Comparison of ENCODE assay signal across 8 cellular contexts in the genomic region with DNA sequence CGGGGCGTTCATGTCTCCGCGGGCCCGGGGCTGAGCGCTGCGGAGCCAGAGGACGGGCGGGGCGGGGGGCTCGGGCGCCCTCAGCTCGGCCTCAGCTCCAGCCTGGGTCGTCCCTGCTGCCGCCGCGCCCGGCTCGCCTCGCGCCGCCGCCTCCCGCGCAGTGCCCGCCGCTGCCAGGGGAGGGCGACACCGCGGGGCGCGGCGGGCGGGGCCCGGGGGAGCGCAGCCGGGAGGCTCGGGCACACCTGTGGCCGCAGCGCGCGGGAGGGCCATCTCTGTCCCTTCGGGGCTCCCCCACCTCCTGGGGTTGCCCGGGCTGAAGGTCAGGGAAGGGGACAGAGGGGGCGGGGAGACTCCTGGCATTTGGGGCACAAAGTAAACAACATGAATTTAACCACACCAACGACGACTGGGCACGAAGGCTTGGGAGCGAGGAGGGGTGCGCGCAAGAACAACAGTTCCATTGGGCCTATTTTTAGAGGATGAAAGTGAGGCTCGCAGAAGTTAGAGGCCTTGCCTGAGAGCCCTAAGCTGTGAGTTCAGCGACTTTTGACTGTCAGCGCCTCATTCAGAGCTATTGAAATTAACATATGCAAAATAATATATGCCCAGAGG. TPM values are rescaled to one million over a fixed set of nuclear protein-coding genes. Genes with fewer than 3 reads are reported as not detected.
A peak's percentile ranks its signal among the peaks of the same experiment; 100 is the strongest.
DNase-seq lines count a peak whose midpoint lies in the region; ATAC-seq and TF ChIP-seq lines count a peak whose summit lies in the region.

A gene with protein sequence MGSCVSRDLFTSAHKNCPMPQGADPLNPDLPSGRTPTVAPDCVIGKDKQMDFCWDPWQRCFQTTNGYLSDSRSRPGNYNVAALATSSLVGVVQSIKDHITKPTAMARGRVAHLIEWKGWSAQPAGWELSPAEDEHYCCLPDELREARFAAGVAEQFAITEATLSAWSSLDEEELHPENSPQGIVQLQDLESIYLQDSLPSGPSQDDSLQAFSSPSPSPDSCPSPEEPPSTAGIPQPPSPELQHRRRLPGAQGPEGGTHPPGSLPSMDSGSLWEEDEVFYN (minus strand): TSS at position 162 of the 615 bp plus-strand sequence. CDS start 209 bp downstream, outside the sequence.

- WGBS in endodermal cell (ENCODE audit: insufficient coverage in 1 of 2, insufficient read length in 1 of 2), 2 experiments: 2 to 8% methylated on average over 13 to 54 of the region's 54 CpGs
- 4% methylated on average over 54 of the region's 54 CpGs for WGBS in urinary bladder

- peak within 1 kb of the TSS; percentile 54; the same call in 1 of the 2 replicates for H3K4me3 ChIP-seq in Karpas-422 (ENCODE audit: low read length)
- H3K4me3 ChIP-seq in endodermal cell (ENCODE audit: low read length): peak within 1 kb of the TSS; percentile 79
- H3K4me3 ChIP-seq in urinary bladder (ENCODE audit: low read depth, low read length): peak within 1 kb of the TSS; percentile 35

- H3K27me3 ChIP-seq in Karpas-422 (ENCODE audit: low read length) (no peaks in the 10 kb centered on the region), endodermal cell (ENCODE audit: control insufficient read depth, insufficient read depth, low read length, poor library complexity, severe bottlenecking) (peaks cover 30% of the 10 kb centered on the region)

- H4K20me1 ChIP-seq in Karpas-422 (ENCODE audit: insufficient read depth, low read depth, low read length): no peaks in the 10 kb centered on the region

- peaks cover 9% of the 10 kb centered on the region for H3K4me1 Mint-ChIP-seq in activated CD8-positive, alpha-beta T cell treated with anti-CD3 and anti-CD28 coated beads for 36 hours (ENCODE audit: low read depth)
- peaks cover 8% of the 10 kb centered on the region for H3K4me1 Mint-ChIP-seq in endodermal cell
- H3K4me1 Mint-ChIP-seq in natural killer cell: peaks cover 5 to 17% of the 10 kb centered on the region in 2 donors

- H3K4me3 Mint-ChIP-seq in activated CD8-positive, alpha-beta T cell treated with anti-CD3 and anti-CD28 coated beads for 36 hours: peak within 1 kb of the TSS; percentile 59
- peak within 1 kb of the TSS; percentile 56 for H3K4me3 Mint-ChIP-seq in endodermal cell
- peak within 1 kb of the TSS; percentile 49 for H3K4me3 Mint-ChIP-seq in natural killer cell

- H3K4me1 ChIP-seq in ES-I3 (ENCODE audit: insufficient read depth, low read length): no peaks in the 10 kb centered on the region
- peaks cover 11% of the 10 kb centered on the region for H3K4me1 ChIP-seq in Karpas-422 (ENCODE audit: low read length)
- H3K4me1 ChIP-seq in endodermal cell (ENCODE audit: control insufficient read depth, insufficient read depth, low read length): peaks cover 4% of the 10 kb centered on the region
- H3K4me1 ChIP-seq in urinary bladder (ENCODE audit: insufficient read depth): no peaks in the 10 kb centered on the region

- no peaks in the 10 kb centered on the region for H3K79me2 ChIP-seq in Karpas-422 (ENCODE audit: low read length)

- H3K9me2 ChIP-seq in Karpas-422 (replicated peaks; ENCODE audit: insufficient read depth, low read length): no peaks in the 10 kb centered on the region

- no peak for TF ChIP-seq CTCF in activated CD8-positive, alpha-beta T cell treated with anti-CD3 and anti-CD28 coated beads for 36 hours (IDR thresholded peaks at IDR 0.05)
- TF ChIP-seq CTCF in endodermal cell (conservative IDR thresholded peaks at IDR 0.05) (peak; percentile 63), natural killer cell (IDR thresholded peaks at IDR 0.05) (peak; percentile 35)

- peak within 1 kb of the TSS; percentile 54 for H3K27ac Mint-ChIP-seq in activated CD8-positive, alpha-beta T cell treated with anti-CD3 and anti-CD28 coated beads for 36 hours
- H3K27ac Mint-ChIP-seq in endodermal cell (no peak within 1 kb of the TSS), natural killer cell (peak within 1 kb of the TSS in 1 of 2 donors; percentile 44)

- H3K9ac ChIP-seq in ES-I3 (ENCODE audit: low read depth, low read length) (peak within 1 kb of the TSS; percentile 47; the same call in 1 of the 2 replicates), Karpas-422 (ENCODE audit: low read length) (no peak within 1 kb of the TSS), endodermal cell (ENCODE audit: extremely low read depth, low read length, poor library complexity, severe bottlenecking) (no peak within 1 kb of the TSS)

- H3K36me3 Mint-ChIP-seq in activated CD8-positive, alpha-beta T cell treated with anti-CD3 and anti-CD28 coated beads for 36 hours (ENCODE audit: low read depth): no peaks in the 10 kb centered on the region
- H3K36me3 Mint-ChIP-seq in endodermal cell (ENCODE audit: low read depth) (no peaks in the 10 kb centered on the region), natural killer cell (no peaks in the 10 kb centered on the region)

- DNase-seq in Karpas-422 (peak; percentile 71), endodermal cell (peak; percentile 76), natural killer cell (peak; percentile 30), occipital lobe (lab: John Stamatoyannopoulos, UW) (no peak)
- peak; percentile 44 for DNase-seq in activated CD8-positive, alpha-beta T cell treated with anti-CD3 and anti-CD28 coated beads for 36 hours

- no peaks in the 10 kb centered on the region for H3K36me3 ChIP-seq in ES-I3 (ENCODE audit: insufficient read depth, low read length)
- H3K36me3 ChIP-seq in Karpas-422 (ENCODE audit: insufficient read depth, low read length): no peaks in the 10 kb centered on the region
- no peaks in the 10 kb centered on the region for H3K36me3 ChIP-seq in endodermal cell (ENCODE audit: control insufficient read depth, insufficient read depth, low read length)
- no peaks in the 10 kb centered on the region for H3K36me3 ChIP-seq in urinary bladder (ENCODE audit: insufficient read depth)

- 0 out of 2 replicates have a peak within 1 kb of the TSS, but pooled peaks have one; percentile 43 for H2AFZ ChIP-seq in Karpas-422 (ENCODE audit: low read length)

- intact Hi-C loops in activated CD8-positive, alpha-beta T cell treated with anti-CD3 and anti-CD28 coated beads for 36 hours (cut with micrococcal nuclease): loop anchor here (10.0 kb wide), 1 partner anchor 291 kb away; a partner anchor contains a TSS
- intact Hi-C loops in natural killer cell (cut with micrococcal nuclease): no loop called here

- POLR2A ChIA-PET in activated CD8-positive, alpha-beta T cell treated with anti-CD3 and anti-CD28 coated beads for 36 hours (lab: Charles Lee): no interaction called here

- no peak within 1 kb of the TSS for H3K27ac ChIP-seq in Karpas-422 (ENCODE audit: low read length)
- H3K27ac ChIP-seq in endodermal cell (ENCODE audit: low read depth, low read length): no peak within 1 kb of the TSS
- H3K27ac ChIP-seq in urinary bladder (ENCODE audit: low read depth): no peak within 1 kb of the TSS

- H3K9me3 Mint-ChIP-seq in activated CD8-positive, alpha-beta T cell treated with anti-CD3 and anti-CD28 coated beads for 36 hours: no peaks in the 10 kb centered on the region
- H3K9me3 Mint-ChIP-seq in endodermal cell (no peaks in the 10 kb centered on the region), natural killer cell (no peaks in the 10 kb centered on the region)

- CTCF ChIA-PET in activated CD8-positive, alpha-beta T cell treated with anti-CD3 and anti-CD28 coated beads for 36 hours (lab: Charles Lee): interaction anchor here (0.6 to 2.2 kb wide), 20 partner anchors 10 to 419 kb away, joined by 3 to 21 read pairs (median 4); a partner anchor contains a TSS

- H3K4me2 ChIP-seq in Karpas-422 (ENCODE audit: low read depth, low read length, poor library complexity, severe bottlenecking): peak within 1 kb of the TSS; percentile 69

- H3K9me3 ChIP-seq in ES-I3 (ENCODE audit: control insufficient read depth, insufficient read depth, low read length): no peaks in the 10 kb centered on the region
- no peaks in the 10 kb centered on the region for H3K9me3 ChIP-seq in Karpas-422 (ENCODE audit: low read length)
- H3K9me3 ChIP-seq in endodermal cell (ENCODE audit: control insufficient read depth, low read length): no peaks in the 10 kb centered on the region

- peaks cover 23% of the 10 kb centered on the region for H3K27me3 Mint-ChIP-seq in activated CD8-positive, alpha-beta T cell treated with anti-CD3 and anti-CD28 coated beads for 36 hours
- peaks cover 61% of the 10 kb centered on the region for H3K27me3 Mint-ChIP-seq in endodermal cell (ENCODE audit: insufficient read depth)
- peaks cover 10 to 21% of the 10 kb centered on the region in 2 donors for H3K27me3 Mint-ChIP-seq in natural killer cell (ENCODE audit: low read depth in 2 of 2)

- peak; percentile 90 for ATAC-seq in activated CD8-positive, alpha-beta T cell treated with anti-CD3 and anti-CD28 coated beads for 36 hours
- peak; percentile 71 to 95 (median 90) for ATAC-seq in natural killer cell
- no peak for ATAC-seq in HG02973 (IDR thresholded peaks at IDR 0.05; ENCODE audit: unreplicated experiment)

RNA-seq across cellular contexts. Expression of the gene that starts here (rescaled TPM):
- not detected in 2 replicates for total RNA-seq in Karpas-422 (2014; rRNA removed; shearing (Covaris generic); ENCODE audit: low replicate concordance)
- under 1 TPM; 0.70 to 0.87 TPM for total RNA-seq in activated CD8-positive, alpha-beta T cell treated with anti-CD3 and anti-CD28 coated beads for 36 hours
- total RNA-seq in endodermal cell (1 to 10 TPM in 1 of 2 donors, under 1 TPM in 1; 0.66 to 2.5 TPM), natural killer cell (not detected), urinary bladder (not detected), occipital lobe (1.7 TPM)
- 3.7 TPM for polyA plus RNA-seq in endodermal cell (2013, experiment 1 of 2)
- 2.4 TPM for polyA plus RNA-seq in endodermal cell (2013, experiment 2 of 2)
- 0.30 TPM for polyA plus RNA-seq in urinary bladder

Comparison
In these comparisons a context has a peak if more than half of its experiments do, and no peak if none do; other contexts are left out.
1. Peak in DNase-seq, H3K4me3 ChIP-seq and H3K4me2 ChIP-seq in Karpas-422; RNA of the gene not detected or under 1 TPM.
2. Peak in DNase-seq and ATAC-seq in activated CD8-positive, alpha-beta T cell treated with anti-CD3 and anti-CD28 coated beads for 36 hours; RNA of the gene not detected or under 1 TPM.
3. Peak in DNase-seq and ATAC-seq in natural killer cell; RNA of the gene not detected or under 1 TPM.